ENCODE assay signal across 29 cellular contexts in the genomic region with DNA sequence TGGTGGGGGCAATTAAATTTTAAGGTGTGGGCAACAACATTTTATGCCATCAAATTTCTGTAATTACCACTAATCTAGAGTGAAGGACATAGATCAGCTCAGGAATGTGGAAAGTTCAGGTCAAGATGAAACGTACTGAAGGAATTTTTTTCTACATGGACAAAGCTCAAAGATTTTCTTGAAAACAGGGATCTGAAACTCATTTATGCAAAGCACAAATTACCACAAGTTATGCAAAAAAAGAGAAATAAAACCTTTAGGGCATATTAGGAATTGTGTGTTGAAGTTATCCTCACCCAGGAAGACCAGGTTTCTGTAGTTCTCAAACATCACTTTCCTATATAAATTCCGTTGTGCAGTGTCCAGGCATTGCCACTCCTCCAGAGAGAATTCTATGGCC.
"Had no signal": no experiment of that assay in that cellular context is flagged by ENCODE, and none has a peak within 500 bp of the region (broad histone marks: within the 10 kb centered on the region; RNA-seq: fewer than 3 reads in every experiment).

No MANE protein-coding gene starts in this region.

- ATAC-seq: esophagus mucosa; left cardiac atrium; left ventricle myocardium superior; naive thymus-derived CD4-positive, alpha-beta T cell; pancreas; sciatic nerve; stimulated activated naive CD8-positive, alpha-beta T cell treated with anti-CD3 and anti-CD28 coated beads, Interleukin-15, Interleukin-2, amounts not matched to agents 100 U/mL and 50 U/mL, for 24 hours; WTC11 had no signal

- H3K36me3 ChIP-seq: prostate gland had no signal

- H3K4me1 ChIP-seq: pancreas, prostate gland, testis, transverse colon had no signal

- DNase-seq: activated CD4-positive, alpha-beta memory T cell treated with anti-CD3 and anti-CD28 coated beads, Interleukin-2, amount 10 ng/mL, durations not matched to agents 7 days and 5 days; activated CD4-positive, alpha-beta T cell treated with anti-CD3 and anti-CD28 coated beads for 1 hour; activated CD4-positive, alpha-beta T cell treated with anti-CD3 and anti-CD28 coated beads, Interleukin-2, amount 10 ng/mL, durations not matched to agents 7 days and 5 days; activated CD8-positive, alpha-beta memory T cell treated with anti-CD3 and anti-CD28 coated beads, Interleukin-2, amount 50 U/mL, for 48 hours; activated gamma-delta T cell; activated naive CD4-positive, alpha-beta T cell treated with anti-CD3 and anti-CD28 coated beads, Interleukin-2, amount 10 ng/mL, durations not matched to agents 7 days and 5 days; activated naive CD8-positive, alpha-beta T cell treated with anti-CD3 and anti-CD28 coated beads, Interleukin-2, amount 10 ng/mL, durations not matched to agents 7 days and 5 days; activated T-cell treated with anti-CD3 and anti-CD28 coated beads, Interleukin-2, amount 50 U/mL, for 24 hours; amniotic stem cell; caudate nucleus; endodermal cell; foreskin fibroblast; head of caudate nucleus; hippocampal formation; left cardiac atrium; left ventricle myocardium superior; naive thymus-derived CD4-positive, alpha-beta T cell; pancreas; retina; stimulated activated CD4-positive, alpha-beta T cell treated with anti-CD3 and anti-CD28 coated beads, Interleukin-12 subunit alpha, Interleukin-12 subunit beta, amount 100 ng/mL, for 4 hours; stimulated activated CD4-positive, alpha-beta T cell treated with anti-CD3 and anti-CD28 coated beads, Interleukin-4, amount 100 ng/mL, for 1 hour; stimulated activated naive CD8-positive, alpha-beta T cell treated with anti-CD3 and anti-CD28 coated beads, Interleukin-15, Interleukin-2, amounts not matched to agents 100 U/mL and 50 U/mL, for 24 hours; testis; transverse colon had no signal

- H3K9me3 ChIP-seq: pancreas, prostate gland, testis, transverse colon had no signal

- H3K27me3 ChIP-seq: pancreas, testis, transverse colon had no signal

- H3K4me3 ChIP-seq: pancreas, prostate gland, skin epidermis, testis, transverse colon had no signal

- H3K27ac ChIP-seq: pancreas, prostate gland, skin epidermis, testis, transverse colon had no signal
